In genomic region chr15:80482686-80483085, GRCh38 we compare ENCODE assay signal across 27 cellular contexts.
DNase-seq lines count a peak whose midpoint lies in the region; ATAC-seq and TF ChIP-seq lines count a peak whose summit lies in the region.
"Had no signal": no experiment of that assay in that cellular context is flagged by ENCODE, and none has a peak within 500 bp of the region (broad histone marks: within the 10 kb centered on the region; RNA-seq: fewer than 3 reads in every experiment).

No MANE protein-coding gene starts in this region.

- H3K4me3 Mint-ChIP-seq in HFFc6, result no peak overlapping the region
- H3K4me3 Mint-ChIP-seq: CD4-positive, alpha-beta T cell had no signal

- peaks cover 98% of the 10 kb centered on the region for H3K4me1 Mint-ChIP-seq in HFFc6 (ENCODE audit: low read depth)

- H3K9me3 Mint-ChIP-seq in HFFc6, result no peaks in the 10 kb centered on the region; the same call in 1 of the 2 replicates
- H3K9me3 Mint-ChIP-seq: CD4-positive, alpha-beta T cell had no signal

- DNase-seq in HFFc6 (no peak), astrocyte of the spinal cord (ENCODE audit: low read depth, low spot score) (peak; percentile 63), fibroblast of peridontal ligament (ENCODE audit: extremely low read depth) (peak; percentile 43), osteoblast (ENCODE audit: insufficient read length, low spot score, missing footprints) (no peak), gastrocnemius medialis (no peak), NOMO-1 (lab: John Stamatoyannopoulos, UW; ENCODE audit: unreplicated experiment in 2 of 2) (no peak)
- DNase-seq: AML-193; CD4-positive, alpha-beta T cell; COR-L47; DMS53; HCEC 1CT; NCI-H1092 treated with DMSO at 0.1 percent for 48 hours; NCI-H1436; NCI-H187; NCI-H2081 treated with DMSO at 0.1 percent for 48 hours; NCI-H2171 treated with DMSO at 0.1 percent for 48 hours; NCI-H524; NCI-H82; NK-92 treated with Interleukin-12 subunit alpha and Interleukin-12 subunit beta, amount 100 ng/mL, for 24 hours; PC-9; Right ventricle myocardium superior; RPMI8226 had no signal

- TF ChIP-seq POLR2A in gastrocnemius medialis (IDR thresholded peaks at IDR 0.05), result no peak

- peaks cover 34% of the 10 kb centered on the region for H3K36me3 Mint-ChIP-seq in HFFc6 (ENCODE audit: low read depth)

- H3K4me3 ChIP-seq in astrocyte of the spinal cord (ENCODE audit: low read depth, low read length), result no peak overlapping the region
- no peak overlapping the region for H3K4me3 ChIP-seq in osteoblast (ENCODE audit: insufficient read depth, low read length)
- no peak overlapping the region for H3K4me3 ChIP-seq in gastrocnemius medialis
- H3K4me3 ChIP-seq: BLaER1 treated with 17β-estradiol and CSF1 and Interleukin-3, amounts not matched to agents 10 nM and 100 nM; PC-9; SJSA1 had no signal

- intact Hi-C loops in gastrocnemius medialis (cut with DNase I; ENCODE audit: low total_unique reads), result no loop called here

- peak overlapping the region; percentile 29; the same call in 1 of the 2 replicates for H3K27ac Mint-ChIP-seq in HFFc6
- H3K27ac Mint-ChIP-seq: CD4-positive, alpha-beta T cell had no signal

- H3K4me1 ChIP-seq in osteoblast (ENCODE audit: insufficient read depth, low read length), result peaks cover 61% of the 10 kb centered on the region
- H3K4me1 ChIP-seq in gastrocnemius medialis, result peaks cover 7 to 11% of the 10 kb centered on the region in 2 donors

- no peaks in the 10 kb centered on the region for H3K79me2 ChIP-seq in osteoblast (ENCODE audit: insufficient read depth, low read length)

- ATAC-seq in gastrocnemius medialis (no peak), HG02763 (IDR thresholded peaks at IDR 0.05; ENCODE audit: unreplicated experiment) (no peak), SK-N-SH treated with all-trans-retinoic acid at 6 μM for 48 hours (no peak)

- H3K9me3 ChIP-seq in osteoblast (ENCODE audit: low read depth, low read length), result no peaks in the 10 kb centered on the region
- H3K9me3 ChIP-seq in gastrocnemius medialis, result no peaks in the 10 kb centered on the region
- H3K9me3 ChIP-seq: SJSA1 had no signal

- H3K4me2 ChIP-seq in osteoblast (ENCODE audit: insufficient read depth, low read length), result no peak overlapping the region
- H3K4me2 ChIP-seq: PC-9 had no signal

- in situ Hi-C loops in astrocyte of the spinal cord (cut with HindIII; ENCODE audit: low sequenced_read_pairs), result no loop called here
- in situ Hi-C loops in gastrocnemius medialis (cut with MboI; ENCODE audit: low sequenced_read_pairs in 4 of 4), result no loop called here

- H3K27me3 ChIP-seq in osteoblast (ENCODE audit: insufficient read depth, low read length), result no peaks in the 10 kb centered on the region
- H3K27me3 ChIP-seq in gastrocnemius medialis, result no peaks in the 10 kb centered on the region
- H3K27me3 ChIP-seq: BLaER1 treated with 17β-estradiol and CSF1 and Interleukin-3, amounts not matched to agents 10 nM and 100 nM; SJSA1 had no signal

- H4K20me1 ChIP-seq in osteoblast (ENCODE audit: insufficient read depth, low read length), result no peaks in the 10 kb centered on the region
- H4K20me1 ChIP-seq: BLaER1 treated with 17β-estradiol and CSF1 and Interleukin-3, amounts not matched to agents 10 nM and 100 nM had no signal

- H3K27me3 Mint-ChIP-seq in HFFc6 (ENCODE audit: insufficient read depth), result no peaks in the 10 kb centered on the region

- H2AFZ ChIP-seq in osteoblast (ENCODE audit: low read length), result no peak overlapping the region
- H2AFZ ChIP-seq: PC-9 had no signal

- no peak for TF ChIP-seq CTCF in HFFc6 (IDR thresholded peaks at IDR 0.05)
- TF ChIP-seq CTCF in astrocyte of the spinal cord (IDR thresholded peaks at IDR 0.05; ENCODE audit: low read depth, low read length), result no peak
- TF ChIP-seq CTCF in osteoblast (IDR thresholded peaks at IDR 0.05; ENCODE audit: extremely low read depth, low read depth, low read length), result no peak
- no peak for TF ChIP-seq CTCF in gastrocnemius medialis (IDR thresholded peaks at IDR 0.05 in 4 of 5, conservative IDR thresholded peaks at IDR 0.05 in 1 of 5)

- H3K36me3 ChIP-seq in osteoblast (ENCODE audit: insufficient read depth, low read length), result no peaks in the 10 kb centered on the region
- H3K36me3 ChIP-seq in gastrocnemius medialis, result no peaks in the 10 kb centered on the region

- H3K27ac ChIP-seq in osteoblast (ENCODE audit: low read depth, low read length) (peak overlapping the region; percentile 88), gastrocnemius medialis (no peak overlapping the region)
- H3K27ac ChIP-seq: BLaER1 treated with 17β-estradiol and CSF1 and Interleukin-3, amounts not matched to agents 10 nM and 100 nM; HL-60; PC-9 had no signal

TF ChIP-seq in SK-N-SH treated with all-trans-retinoic acid at 6 μM for 48 hours, 23 proteins besides CTCF, POLR2A, EP300 and RAD21:
- no peak for TF ChIP-seq GLIS3 (CRISPR knock-in tag; IDR thresholded peaks at IDR 0.05)

Comparison
In these comparisons a context has a peak if more than half of its experiments do, and no peak if none do; other contexts are left out.
1. DNase-seq: peak in astrocyte of the spinal cord (single experiment) and fibroblast of peridontal ligament (single experiment); none in HFFc6 (single experiment), osteoblast (single experiment), gastrocnemius medialis (0 of 2) and NOMO-1 (0 of 2).